ENCODE assay signal across 23 cellular contexts in genomic region chrY:8741343-8742069, GRCh38.
"Had no signal": no experiment of that assay in that cellular context is flagged by ENCODE, and none has a peak within 500 bp of the region (broad histone marks: within the 10 kb centered on the region; RNA-seq: fewer than 3 reads in every experiment).

No MANE protein-coding gene starts in this region.

- H3K4me3 ChIP-seq: pancreas, prostate gland, right lobe of liver, sigmoid colon, stomach, tibial artery, transverse colon, upper lobe of right lung, uterus had no signal

- DNase-seq: naive B cell; naive thymus-derived CD8-positive, alpha-beta T cell; nephron progenitor cell; nucleus accumbens; pancreas; right lobe of liver; sigmoid colon; small intestine; stimulated activated CD4-positive, alpha-beta T cell treated with anti-CD3 and anti-CD28 coated beads, Interleukin-15, amount 100 ng/mL, for 24 hours; stimulated activated CD4-positive, alpha-beta T cell treated with anti-CD3 and anti-CD28 coated beads, Interleukin-2, amount 100 ng/mL, for 24 hours; stimulated activated CD4-positive, alpha-beta T cell treated with anti-CD3 and anti-CD28 coated beads, Interleukin-2, amount 100 ng/mL, for 48 hours; stimulated activated CD4-positive, alpha-beta T cell treated with anti-CD3 and anti-CD28 coated beads, Interleukin-4, amount 100 ng/mL, for 24 hours; stimulated activated naive B cell treated with anti-CD40 and anti-IgM and Interleukin-4, amounts not matched to agents 10 μg/mL and 1 μg/mL and 100 μg/mL, for 72 hours; stimulated activated naive CD4-positive, alpha-beta T cell treated with Interleukin-2 at 50 U/mL for 16 hours; stomach; tibial artery; transverse colon; upper lobe of right lung; uterus had no signal

- H3K36me3 ChIP-seq: neutrophil, pancreas, prostate gland, right lobe of liver, sigmoid colon, stomach, tibial artery, transverse colon, upper lobe of right lung, uterus had no signal

- H3K27ac ChIP-seq: neutrophil, pancreas, prostate gland, right lobe of liver, sigmoid colon, stomach, tibial artery, transverse colon, upper lobe of right lung, uterus had no signal

- H3K4me1 ChIP-seq: pancreas, prostate gland, right lobe of liver, sigmoid colon, stomach, tibial artery, transverse colon, upper lobe of right lung, uterus had no signal

- ATAC-seq: naive thymus-derived CD8-positive, alpha-beta T cell; natural killer cell treated with Interleukin-12 subunit alpha and Interleukin-12 subunit beta and Interleukin-15 and Interleukin-18, amount 100 ng/mL, for 72 hours; pancreas; right lobe of liver; stimulated activated effector memory CD8-positive, alpha-beta T cell treated with anti-CD3 and anti-CD28 coated beads, Interleukin-12 subunit alpha, Interleukin-12 subunit beta, amount 100 ng/mL, for 72 hours; stimulated activated naive B cell treated with anti-CD40 and anti-IgM and Interleukin-4, amounts not matched to agents 10 μg/mL and 1 μg/mL and 100 μg/mL, for 72 hours; upper lobe of right lung had no signal

- H3K27me3 ChIP-seq: neutrophil, pancreas, right lobe of liver, sigmoid colon, stomach, tibial artery, transverse colon, upper lobe of right lung, uterus had no signal

- H3K9me3 ChIP-seq: neutrophil, pancreas, prostate gland, right lobe of liver, sigmoid colon, stomach, tibial artery, transverse colon, upper lobe of right lung, uterus had no signal
